Comparison of ENCODE assay signal across 23 cellular contexts in the genomic region with DNA sequence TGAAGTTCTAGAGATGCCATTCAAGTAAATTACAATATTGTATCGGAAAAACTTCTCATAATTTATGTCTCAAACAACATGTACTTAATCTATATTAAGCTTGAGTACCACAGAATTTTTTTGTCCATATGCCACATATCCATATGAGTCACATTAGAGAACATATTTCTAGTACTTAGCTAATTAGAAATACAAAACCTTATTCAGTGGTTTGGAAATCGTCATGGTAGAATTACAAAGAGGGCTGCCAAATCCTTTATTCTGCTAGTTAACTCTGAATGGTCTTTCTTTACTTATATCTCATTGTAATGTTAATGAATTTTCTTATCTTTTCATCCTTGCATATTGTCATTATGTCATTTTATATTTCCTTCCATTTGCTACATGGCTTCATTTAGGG. TPM values are rescaled to one million over a fixed set of nuclear protein-coding genes. Genes with fewer than 3 reads are reported as not detected.
DNase-seq lines count a peak whose midpoint lies in the region; ATAC-seq and TF ChIP-seq lines count a peak whose summit lies in the region.
"Had no signal": no experiment of that assay in that cellular context is flagged by ENCODE, and none has a peak within 500 bp of the region (broad histone marks: within the 10 kb centered on the region; RNA-seq: fewer than 3 reads in every experiment).

No MANE protein-coding gene starts in this region.

- H3K4me3 ChIP-seq in HUES48 (ENCODE audit: low read depth, low read length): no peak overlapping the region
- no peak overlapping the region for H3K4me3 ChIP-seq in mesenchymal stem cell (ENCODE audit: insufficient read depth in 1 of 2, low read depth in 1 of 2, low read length in 2 of 2)
- no peak overlapping the region for H3K4me3 ChIP-seq in heart right ventricle
- H3K4me3 ChIP-seq: ascending aorta, lower lobe of right lung, tibial nerve had no signal

- in situ Hi-C loops in GM13976 (cut with MboI; ENCODE audit: low sequenced_read_pairs, unreplicated experiment): no loop called here

- H3K4me1 ChIP-seq in HUES48 (ENCODE audit: control insufficient read depth, insufficient read depth, low read length) (peaks cover 42% of the 10 kb centered on the region), mesenchymal stem cell (ENCODE audit: control insufficient read depth, insufficient read depth, low read depth, low read length) (peaks cover 10% of the 10 kb centered on the region), heart right ventricle (peaks cover 0 to 49% (median 4%) of the 10 kb centered on the region in 9 donors)

- H3K36me3 ChIP-seq in HUES48 (ENCODE audit: control insufficient read depth, insufficient read depth, low read length): no peaks in the 10 kb centered on the region
- no peaks in the 10 kb centered on the region for H3K36me3 ChIP-seq in mesenchymal stem cell (ENCODE audit: control insufficient read depth in 1 of 2, insufficient read depth in 2 of 2, low read depth in 1 of 2, low read length in 2 of 2)
- H3K36me3 ChIP-seq in heart right ventricle: no peaks in the 10 kb centered on the region
- H3K36me3 ChIP-seq: ascending aorta, lower lobe of right lung, tibial nerve had no signal

- peak overlapping the region in 3 of 5 experiments; percentile 72 to 76 (median 76) for H3K27ac Mint-ChIP-seq in brain

- TF ChIP-seq CTCF in brain (conservative IDR thresholded peaks at IDR 0.05) (no peak), GM13976 (IDR thresholded peaks at IDR 0.05; ENCODE audit: borderline replicate concordance, control extremely low read depth, extremely low read depth, insufficient read depth, missing control alignments) (no peak), heart right ventricle (IDR thresholded peaks at IDR 0.05) (no peak)

- intact Hi-C loops in heart right ventricle (cut with DNase I): no loop called here

- no peak overlapping the region for H3K4ac ChIP-seq in mesenchymal stem cell (ENCODE audit: low read depth in 1 of 2, low read length in 2 of 2)

- no peak overlapping the region for H2AK5ac ChIP-seq in mesenchymal stem cell (ENCODE audit: low read length, severe bottlenecking)

- peaks cover 5% of the 10 kb centered on the region for H3K79me1 ChIP-seq in mesenchymal stem cell (replicated peaks; ENCODE audit: low read length, poor library complexity, severe bottlenecking)

- no peak overlapping the region for H2BK12ac ChIP-seq in mesenchymal stem cell (ENCODE audit: low read length in 2 of 2)

- no peak overlapping the region for H3K18ac ChIP-seq in mesenchymal stem cell (ENCODE audit: low read depth in 1 of 2, low read length in 2 of 2)

- peaks cover 33% of the 10 kb centered on the region for H3K4me1 Mint-ChIP-seq in brain

- no peaks in the 10 kb centered on the region for H3K27me3 ChIP-seq in HUES48 (ENCODE audit: control insufficient read depth, insufficient read depth, low read length)
- H3K27me3 ChIP-seq in mesenchymal stem cell (ENCODE audit: control insufficient read depth in 1 of 2, insufficient read depth in 1 of 2, low read length in 2 of 2): no peaks in the 10 kb centered on the region
- no peaks in the 10 kb centered on the region for H3K27me3 ChIP-seq in heart right ventricle
- H3K27me3 ChIP-seq: ascending aorta, tibial nerve had no signal

- H3K14ac ChIP-seq in mesenchymal stem cell (ENCODE audit: low read length in 2 of 2): no peak overlapping the region

- no peak overlapping the region for H3K4me3 Mint-ChIP-seq in brain
- H3K4me3 Mint-ChIP-seq: dendritic cell treated with granulocyte-macrophage colony-stimulating factor and Interleukin-4, amounts not matched to agents 40 ng/mL and 50 ng/mL, for 4 days; immature natural killer cell; naive thymus-derived CD8-positive, alpha-beta T cell had no signal

- 100% methylated on average over 1 of the region's 2 CpGs for WGBS in mesenchymal stem cell
- 91 to 92% methylated on average over 2 of the region's 2 CpGs for WGBS in heart right ventricle, 2 donors

- H3K27ac ChIP-seq in HUES48 (ENCODE audit: low read depth, low read length): peak overlapping the region; percentile 60
- H3K27ac ChIP-seq in mesenchymal stem cell (ENCODE audit: low read length, poor library complexity, severe bottlenecking): no peak overlapping the region
- H3K27ac ChIP-seq in heart right ventricle: no peak overlapping the region
- H3K27ac ChIP-seq: epithelial cell of prostate, lower lobe of right lung had no signal

- no peak overlapping the region for H2BK5ac ChIP-seq in mesenchymal stem cell (ENCODE audit: low read depth, low read length, poor library complexity, severe bottlenecking)

- no peak overlapping the region for H3K9ac ChIP-seq in HUES48 (ENCODE audit: low read depth, low read length)
- H3K9ac ChIP-seq in mesenchymal stem cell (ENCODE audit: low read length): peak overlapping the region; percentile 94

- no peak overlapping the region for H2BK15ac ChIP-seq in mesenchymal stem cell (ENCODE audit: low read depth, poor library complexity, severe bottlenecking)

- H4K8ac ChIP-seq in mesenchymal stem cell (ENCODE audit: low read length): no peak overlapping the region

- H3K23ac ChIP-seq in mesenchymal stem cell (ENCODE audit: low read length in 2 of 2): no peak overlapping the region

- H3K9me3 Mint-ChIP-seq in brain: no peaks in the 10 kb centered on the region
- H3K9me3 Mint-ChIP-seq: dendritic cell treated with granulocyte-macrophage colony-stimulating factor and Interleukin-4, amounts not matched to agents 40 ng/mL and 50 ng/mL, for 4 days; immature natural killer cell; naive thymus-derived CD8-positive, alpha-beta T cell had no signal

- H3K9me3 ChIP-seq in HUES48 (ENCODE audit: control insufficient read depth, insufficient read depth, low read length) (no peaks in the 10 kb centered on the region), mesenchymal stem cell (ENCODE audit: control insufficient read depth, low read length) (no peaks in the 10 kb centered on the region), heart right ventricle (no peaks in the 10 kb centered on the region)
- H3K9me3 ChIP-seq: ascending aorta, lower lobe of right lung, tibial nerve had no signal

- H3K36me3 Mint-ChIP-seq in brain: no peaks in the 10 kb centered on the region

- H2AFZ ChIP-seq in mesenchymal stem cell (ENCODE audit: low read depth, low read length): no peak overlapping the region

- no peak overlapping the region for H3K4me2 ChIP-seq in mesenchymal stem cell (ENCODE audit: low read length, poor library complexity, severe bottlenecking)

- no peak overlapping the region for H2BK120ac ChIP-seq in mesenchymal stem cell (ENCODE audit: low read depth, low read length)

- no peak for ATAC-seq in heart right ventricle
- ATAC-seq: HepG2; lower lobe of right lung; naive thymus-derived CD8-positive, alpha-beta T cell had no signal

- DNase-seq in DMS79 treated with DMSO at 0.1 percent for 48 hours (lab: John Stamatoyannopoulos, UW): peak; percentile 14
- peak; percentile 21 for DNase-seq in mesenchymal stem cell
- DNase-seq in GDM1 (lab: John Stamatoyannopoulos, UW): no peak
- DNase-seq in GM13976 (ENCODE audit: low spot score): no peak
- DNase-seq in heart right ventricle: no peak
- DNase-seq: activated CD4-positive, alpha-beta T cell treated with anti-CD3 and anti-CD28 coated beads for 4 hours; activated gamma-delta T cell treated with Interleukin-2 at 50 U/mL for 16 hours; C1 segment of cervical spinal cord; DMS153; glutamatergic neuron; immature natural killer cell; lower lobe of right lung; naive thymus-derived CD8-positive, alpha-beta T cell; NCI-H1930; NCI-H510A treated with DMSO at 0.1 percent for 48 hours; stimulated activated CD4-positive, alpha-beta T cell treated with anti-CD3 and anti-CD28 coated beads, Interleukin-12 subunit alpha, Interleukin-12 subunit beta, amount 100 ng/mL, for 4 hours had no signal

- no peak overlapping the region for H4K91ac ChIP-seq in mesenchymal stem cell (ENCODE audit: low read length)

- H3K27me3 Mint-ChIP-seq in brain: no peaks in the 10 kb centered on the region
- H3K27me3 Mint-ChIP-seq: dendritic cell treated with granulocyte-macrophage colony-stimulating factor and Interleukin-4, amounts not matched to agents 40 ng/mL and 50 ng/mL, for 4 days; naive thymus-derived CD8-positive, alpha-beta T cell had no signal

RNA-seq across cellular contexts. Expression of gene VIM, which starts 9.0 kb away (rescaled TPM):
- polyA plus RNA-seq in brain (ENCODE audit: insufficient read depth, low read depth, low replicate concordance): 290 TPM
- 5,108 TPM for polyA plus RNA-seq in mesenchymal stem cell (2013, experiment 1 of 2)
- 5,084 TPM for polyA plus RNA-seq in mesenchymal stem cell (2013, experiment 2 of 2)
- total RNA-seq in heart right ventricle: 100 to 1,000 TPM; 232 to 834 (median 332) TPM
- polyA plus RNA-seq in heart right ventricle: 100 to 1,000 TPM; 469 to 669 TPM
- total RNA-seq: HepG2 had no signal
- polyA plus RNA-seq: HepG2 had no signal

RNA-seq across cellular contexts. Expression of gene TRDMT1, which starts 17.6 kb away (rescaled TPM):
- 3.0 TPM for polyA plus RNA-seq in brain (ENCODE audit: insufficient read depth, low read depth, low replicate concordance)
- polyA plus RNA-seq in mesenchymal stem cell (2013, experiment 1 of 2): 4.6 TPM
- polyA plus RNA-seq in mesenchymal stem cell (2013, experiment 2 of 2): 4.0 TPM
- 1 to 10 TPM; 3.3 to 6.3 (median 4.0) TPM for total RNA-seq in heart right ventricle
- 1 to 10 TPM; 2.0 to 2.3 TPM for polyA plus RNA-seq in heart right ventricle

Comparison
In these comparisons a context has a peak if more than half of its experiments do, and no peak if none do; other contexts are left out.
1. DNase-seq: peak in DMS79 treated with DMSO at 0.1 percent for 48 hours (single experiment) and mesenchymal stem cell (single experiment); none in GDM1 (single experiment), GM13976 (single experiment) and heart right ventricle (0 of 2).